ENCODE assay signal across 21 cellular contexts in the genomic region with DNA sequence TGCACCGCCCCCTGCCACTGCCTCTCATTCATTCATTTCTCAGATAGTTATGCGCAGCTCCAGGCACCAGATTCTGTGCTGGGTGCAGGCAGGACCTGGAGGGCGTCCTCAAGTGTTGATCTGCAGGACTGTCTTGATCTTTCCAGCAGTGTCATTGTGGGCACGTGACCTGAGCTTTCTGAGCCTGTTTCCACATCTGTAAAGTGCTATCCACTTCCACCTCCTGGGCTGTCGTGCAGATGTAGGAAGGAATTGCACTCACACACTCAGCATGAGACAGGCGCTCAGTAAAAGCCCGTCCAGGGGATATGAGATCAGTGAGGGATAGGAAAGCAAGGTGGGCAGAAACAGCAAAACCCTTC. TPM values are rescaled to one million over a fixed set of nuclear protein-coding genes. Genes with fewer than 3 reads are reported as not detected.
DNase-seq lines count a peak whose midpoint lies in the region; ATAC-seq and TF ChIP-seq lines count a peak whose summit lies in the region.
"Had no signal": no experiment of that assay in that cellular context is flagged by ENCODE, and none has a peak within 500 bp of the region (broad histone marks: within the 10 kb centered on the region; RNA-seq: fewer than 3 reads in every experiment).

No MANE protein-coding gene starts in this region.

- H3K27ac ChIP-seq in A673 (ENCODE audit: low read depth, low read length, poor library complexity, severe bottlenecking) (peak overlapping the region; percentile 23), lower lobe of right lung (peak overlapping the region; percentile 78)
- no peak overlapping the region for H3K27ac ChIP-seq in CD8-positive, alpha-beta T cell (ENCODE audit: low read depth, low read length)
- H3K27ac ChIP-seq: breast epithelium, parathyroid adenoma had no signal

- TF ChIP-seq CTCF in A673 (conservative IDR thresholded peaks at IDR 0.05; ENCODE audit: low read depth, low read length) (no peak), lower lobe of right lung (IDR thresholded peaks at IDR 0.05) (no peak)
- no peak for TF ChIP-seq CTCF in CD8-positive, alpha-beta T cell (IDR thresholded peaks at IDR 0.05)

- peaks cover 14% of the 10 kb centered on the region for H3K4me1 Mint-ChIP-seq in CD8-positive, alpha-beta T cell (ENCODE audit: low read depth)

- H3K36me3 Mint-ChIP-seq in CD8-positive, alpha-beta T cell: peaks cover 85% of the 10 kb centered on the region

- POLR2A ChIA-PET in A673 (lab: Charles Lee; ENCODE audit: low non-redundant PET): no interaction called here
- POLR2A ChIA-PET in CD8-positive, alpha-beta T cell (lab: Charles Lee): no interaction called here

- DNase-seq in A673 (ENCODE audit: low spot score): no peak
- no peak for DNase-seq in CD8-positive, alpha-beta T cell
- DNase-seq in SKM-1 (lab: John Stamatoyannopoulos, UW; ENCODE audit: unreplicated experiment): peak; percentile 6
- DNase-seq in lower lobe of right lung: peak; percentile 57
- no peak for DNase-seq in G401 (ENCODE audit: low spot score)
- DNase-seq: activated CD4-positive, alpha-beta T cell treated with anti-CD3 and anti-CD28 coated beads, Interleukin-2, amount 50 U/mL, for 48 hours; Caco-2; dorsolateral prefrontal cortex; foreskin melanocyte; NCI-H1417; NCI-H2171; NCI-H748 treated with DMSO at 0.1 percent for 48 hours; stimulated activated CD4-positive, alpha-beta T cell treated with anti-CD3 and anti-CD28 coated beads, Interleukin-4, amount 100 ng/mL, for 24 hours had no signal

- ATAC-seq in CD8-positive, alpha-beta T cell: no peak
- ATAC-seq in lower lobe of right lung: peak; percentile 60 to 73
- no peak for ATAC-seq in HG03045 (IDR thresholded peaks at IDR 0.05; ENCODE audit: unreplicated experiment)
- ATAC-seq in GM21786 (IDR thresholded peaks at IDR 0.05; ENCODE audit: unreplicated experiment): no peak
- ATAC-seq in HG02610 (IDR thresholded peaks at IDR 0.05; ENCODE audit: unreplicated experiment): no peak

- in situ Hi-C loops in G401 (cut with HindIII; ENCODE audit: low sequenced_read_pairs): no loop called here

- no peaks in the 10 kb centered on the region for H3K27me3 Mint-ChIP-seq in CD8-positive, alpha-beta T cell (ENCODE audit: low read depth)

- intact Hi-C loops in A673 (cut with micrococcal nuclease; ENCODE audit: unreplicated experiment): no loop called here
- intact Hi-C loops in CD8-positive, alpha-beta T cell (cut with DNase I, micrococcal nuclease): loop anchor here in 1 of 2 experiments (5.0 kb wide), 1 partner anchor 77 kb away; no protein-coding TSS in a partner anchor
- intact Hi-C loops in lower lobe of right lung (cut with DNase I): no loop called here

- H3K27me3 ChIP-seq in A673 (replicated peaks; ENCODE audit: insufficient read depth, low read depth, low read length, poor library complexity) (no peaks in the 10 kb centered on the region), lower lobe of right lung (ENCODE audit: low read depth) (no peaks in the 10 kb centered on the region)
- no peaks in the 10 kb centered on the region for H3K27me3 ChIP-seq in CD8-positive, alpha-beta T cell (ENCODE audit: insufficient read depth, low read length)
- H3K27me3 ChIP-seq: breast epithelium, dorsolateral prefrontal cortex, Peyer's patch had no signal

- H3K27ac Mint-ChIP-seq in CD8-positive, alpha-beta T cell: peak overlapping the region; percentile 41

- no peak overlapping the region for H3K4me3 ChIP-seq in A673 (ENCODE audit: low read depth, low read length, poor library complexity, severe bottlenecking)
- no peak overlapping the region for H3K4me3 ChIP-seq in CD8-positive, alpha-beta T cell (ENCODE audit: low read depth, low read length)
- peak overlapping the region; percentile 28 for H3K4me3 ChIP-seq in lower lobe of right lung
- H3K4me3 ChIP-seq: breast epithelium, dorsolateral prefrontal cortex, Peyer's patch, skin epidermis had no signal

- peaks cover 89% of the 10 kb centered on the region for H3K36me3 ChIP-seq in A673 (ENCODE audit: insufficient read depth, low read length, poor library complexity, severe bottlenecking)
- peaks cover 69% of the 10 kb centered on the region for H3K36me3 ChIP-seq in CD8-positive, alpha-beta T cell (ENCODE audit: insufficient read depth, low read length)
- peaks cover 87% of the 10 kb centered on the region for H3K36me3 ChIP-seq in lower lobe of right lung

- H3K9me3 ChIP-seq in A673 (ENCODE audit: low read depth, low read length, poor library complexity, severe bottlenecking): no peaks in the 10 kb centered on the region
- no peaks in the 10 kb centered on the region for H3K9me3 ChIP-seq in CD8-positive, alpha-beta T cell (ENCODE audit: low read length)
- H3K9me3 ChIP-seq in lower lobe of right lung: no peaks in the 10 kb centered on the region
- H3K9me3 ChIP-seq: breast epithelium, Caco-2, Peyer's patch had no signal

- no peaks in the 10 kb centered on the region for H3K9me3 Mint-ChIP-seq in CD8-positive, alpha-beta T cell

- CTCF ChIA-PET in A673 (lab: Charles Lee): no interaction called here
- CTCF ChIA-PET in CD8-positive, alpha-beta T cell (lab: Charles Lee): interaction anchor here (1.2 to 1.9 kb wide), 7 partner anchors 8 to 365 kb away, joined by 3 to 5 read pairs (median 5); no protein-coding TSS in a partner anchor

- H3K4me3 Mint-ChIP-seq in CD8-positive, alpha-beta T cell: no peak overlapping the region

- H3K4me1 ChIP-seq in A673 (ENCODE audit: insufficient read depth, low read length, poor library complexity, severe bottlenecking) (no peaks in the 10 kb centered on the region), lower lobe of right lung (no peaks in the 10 kb centered on the region)
- peaks cover 8% of the 10 kb centered on the region for H3K4me1 ChIP-seq in CD8-positive, alpha-beta T cell (ENCODE audit: insufficient read depth, low read length)
- H3K4me1 ChIP-seq: breast epithelium, Caco-2, parathyroid adenoma, Peyer's patch had no signal

- no TSS peak for BruUV-seq in A673 (replicated peaks; lab: Mats Ljungman, UMichigan)

RNA-seq across cellular contexts. Expression of a gene that starts 22.6 kb away (rescaled TPM):
- total RNA-seq in A673 (2021) (91.2 and 116 TPM in 2 replicates), lower lobe of right lung (43.5 TPM)
- total RNA-seq in CD8-positive, alpha-beta T cell: 10 to 100 TPM; 30.0 to 30.8 TPM
- 9.1 and 19.8 TPM in 2 replicates for total RNA-seq in G401 (2014; rRNA removed; shearing (Covaris generic))

RNA-seq across cellular contexts. Expression of a gene that starts 30.3 kb away (rescaled TPM):
- total RNA-seq in A673 (2021) (6.9 and 8.6 TPM in 2 replicates), lower lobe of right lung (12.9 TPM)
- total RNA-seq in CD8-positive, alpha-beta T cell: 1 to 10 TPM; 4.1 to 4.2 TPM
- total RNA-seq in G401 (2014; rRNA removed; shearing (Covaris generic)): 7.2 and 8.0 TPM in 2 replicates

RNA-seq across cellular contexts. Expression of a gene that starts 53.8 kb away (rescaled TPM):
- total RNA-seq in A673 (2021) (0.86 and 1.8 TPM in 2 replicates), lower lobe of right lung (not detected)
- not detected for total RNA-seq in CD8-positive, alpha-beta T cell
- not detected in 2 replicates for total RNA-seq in G401 (2014; rRNA removed; shearing (Covaris generic))
- total RNA-seq: breast epithelium, Caco-2, epithelial cell of proximal tubule, Peyer's patch had no signal

Comparison
In these comparisons a context has a peak if more than half of its experiments do, and no peak if none do; other contexts are left out.
1. DNase-seq: peak in SKM-1 (single experiment) and lower lobe of right lung (single experiment); none in A673 (single experiment), CD8-positive, alpha-beta T cell (0 of 7) and G401 (single experiment).
2. ATAC-seq: peak in lower lobe of right lung (2 of 2); none in CD8-positive, alpha-beta T cell (single experiment), HG03045 (single experiment), GM21786 (single experiment) and HG02610 (single experiment).